16 cellular contexts compared by ENCODE assay signal in the genomic region with DNA sequence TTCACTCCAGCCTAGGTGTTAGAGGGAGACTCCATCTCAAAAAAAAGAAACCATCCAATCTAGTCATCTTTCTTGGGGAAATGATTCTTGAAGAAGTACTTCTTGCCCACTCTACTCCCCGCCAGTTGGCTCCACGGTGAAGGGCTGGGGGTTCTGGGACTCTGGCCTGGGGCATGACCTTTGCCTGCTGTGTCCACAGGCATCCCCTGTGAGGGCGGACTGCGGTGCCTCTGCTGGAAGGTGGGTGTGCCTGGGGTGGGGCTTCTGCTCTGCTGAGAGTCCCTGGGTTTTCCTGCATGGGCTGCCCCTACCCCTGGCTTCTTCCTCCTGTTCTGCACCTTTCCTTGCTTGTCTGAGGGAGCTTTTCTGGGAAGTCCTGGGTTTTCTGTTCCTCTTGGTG. TPM values are rescaled to one million over a fixed set of nuclear protein-coding genes. Genes with fewer than 3 reads are reported as not detected.
DNase-seq lines count a peak whose midpoint lies in the region; ATAC-seq and TF ChIP-seq lines count a peak whose summit lies in the region.
"Had no signal": no experiment of that assay in that cellular context is flagged by ENCODE, and none has a peak within 500 bp of the region (broad histone marks: within the 10 kb centered on the region; RNA-seq: fewer than 3 reads in every experiment).

No MANE protein-coding gene starts in this region.

- no peaks in the 10 kb centered on the region for H3K27me3 ChIP-seq in BLaER1

- peak overlapping the region; percentile 27 for H3K27ac Mint-ChIP-seq in activated CD8-positive, alpha-beta T cell treated with anti-CD3 and anti-CD28 coated beads for 36 hours
- no peak overlapping the region for H3K27ac Mint-ChIP-seq in activated CD8-positive, alpha-beta T cell treated with anti-CD3 and anti-CD28 coated beads, Interleukin-2, amount 10 ng/mL, durations not matched to agents 7 days and 5 days
- H3K27ac Mint-ChIP-seq in activated T-helper 1 cell treated with anti-CD3 and anti-CD28 coated beads, Interleukin-12 subunit alpha, Interleukin-12 subunit beta, Interleukin-2, Interleukin-4 antibody, amounts not matched to agents 30 ng/mL and 10 ng/mL and 1 ng/mL, durations not matched to agents 14 hours and 24 hours and 36 hours = peak overlapping the region; percentile 34
- peak overlapping the region; percentile 60 for H3K27ac Mint-ChIP-seq in stimulated activated memory B cell treated with anti-CD40 and anti-IgM and Interleukin-4, amounts not matched to agents 10 μg/mL and 1 μg/mL and 100 μg/mL, for 72 hours

- no peak for TF ChIP-seq CTCF in activated CD8-positive, alpha-beta T cell treated with anti-CD3 and anti-CD28 coated beads for 36 hours (IDR thresholded peaks at IDR 0.05)

- no peak for ATAC-seq in activated CD8-positive, alpha-beta T cell treated with anti-CD3 and anti-CD28 coated beads for 36 hours
- no peak for ATAC-seq in activated CD8-positive, alpha-beta T cell treated with anti-CD3 and anti-CD28 coated beads, Interleukin-2, amount 10 ng/mL, durations not matched to agents 7 days and 5 days
- no peak for ATAC-seq in stimulated activated memory B cell treated with anti-CD40 and anti-IgM and Interleukin-4, amounts not matched to agents 10 μg/mL and 1 μg/mL and 100 μg/mL, for 72 hours
- ATAC-seq in esophagus mucosa = no peak
- ATAC-seq: A549 had no signal

- H3K27ac ChIP-seq in BLaER1 = no peak overlapping the region
- H3K27ac ChIP-seq: 22Rv1, A549 had no signal

- H4K20me1 ChIP-seq in BLaER1 = peaks cover 36% of the 10 kb centered on the region; the same call in 1 of the 2 replicates

- no peak overlapping the region for H3K4me2 ChIP-seq in BLaER1
- H3K4me2 ChIP-seq: A549 had no signal

- no peaks in the 10 kb centered on the region for H3K27me3 Mint-ChIP-seq in activated CD8-positive, alpha-beta T cell treated with anti-CD3 and anti-CD28 coated beads for 36 hours
- no peaks in the 10 kb centered on the region for H3K27me3 Mint-ChIP-seq in activated CD8-positive, alpha-beta T cell treated with anti-CD3 and anti-CD28 coated beads, Interleukin-2, amount 10 ng/mL, durations not matched to agents 7 days and 5 days (ENCODE audit: low read depth)
- H3K27me3 Mint-ChIP-seq in activated T-helper 1 cell treated with anti-CD3 and anti-CD28 coated beads, Interleukin-12 subunit alpha, Interleukin-12 subunit beta, Interleukin-2, Interleukin-4 antibody, amounts not matched to agents 30 ng/mL and 10 ng/mL and 1 ng/mL, durations not matched to agents 14 hours and 24 hours and 36 hours (ENCODE audit: insufficient read depth) = no peaks in the 10 kb centered on the region
- H3K27me3 Mint-ChIP-seq in stimulated activated memory B cell treated with anti-CD40 and anti-IgM and Interleukin-4, amounts not matched to agents 10 μg/mL and 1 μg/mL and 100 μg/mL, for 72 hours = no peaks in the 10 kb centered on the region
- H3K27me3 Mint-ChIP-seq: CD4-positive, alpha-beta memory T cell had no signal

- peak overlapping the region; percentile 29; the same call in 1 of the 2 replicates for H3K9ac ChIP-seq in BLaER1

- H3K4me1 Mint-ChIP-seq in activated CD8-positive, alpha-beta T cell treated with anti-CD3 and anti-CD28 coated beads for 36 hours (ENCODE audit: low read depth) = peaks cover 19% of the 10 kb centered on the region
- H3K4me1 Mint-ChIP-seq in activated CD8-positive, alpha-beta T cell treated with anti-CD3 and anti-CD28 coated beads, Interleukin-2, amount 10 ng/mL, durations not matched to agents 7 days and 5 days (ENCODE audit: low read depth) = peaks cover 21% of the 10 kb centered on the region
- peaks cover 22% of the 10 kb centered on the region for H3K4me1 Mint-ChIP-seq in activated T-helper 1 cell treated with anti-CD3 and anti-CD28 coated beads, Interleukin-12 subunit alpha, Interleukin-12 subunit beta, Interleukin-2, Interleukin-4 antibody, amounts not matched to agents 30 ng/mL and 10 ng/mL and 1 ng/mL, durations not matched to agents 14 hours and 24 hours and 36 hours (ENCODE audit: low read depth)
- peaks cover 66% of the 10 kb centered on the region for H3K4me1 Mint-ChIP-seq in stimulated activated memory B cell treated with anti-CD40 and anti-IgM and Interleukin-4, amounts not matched to agents 10 μg/mL and 1 μg/mL and 100 μg/mL, for 72 hours

- peaks cover 9% of the 10 kb centered on the region for H3K36me3 Mint-ChIP-seq in activated CD8-positive, alpha-beta T cell treated with anti-CD3 and anti-CD28 coated beads for 36 hours (ENCODE audit: low read depth)
- peaks cover 24% of the 10 kb centered on the region for H3K36me3 Mint-ChIP-seq in activated CD8-positive, alpha-beta T cell treated with anti-CD3 and anti-CD28 coated beads, Interleukin-2, amount 10 ng/mL, durations not matched to agents 7 days and 5 days (ENCODE audit: low read depth)
- peaks cover 18% of the 10 kb centered on the region for H3K36me3 Mint-ChIP-seq in activated T-helper 1 cell treated with anti-CD3 and anti-CD28 coated beads, Interleukin-12 subunit alpha, Interleukin-12 subunit beta, Interleukin-2, Interleukin-4 antibody, amounts not matched to agents 30 ng/mL and 10 ng/mL and 1 ng/mL, durations not matched to agents 14 hours and 24 hours and 36 hours (ENCODE audit: low read depth)
- H3K36me3 Mint-ChIP-seq in stimulated activated memory B cell treated with anti-CD40 and anti-IgM and Interleukin-4, amounts not matched to agents 10 μg/mL and 1 μg/mL and 100 μg/mL, for 72 hours = peaks cover 48% of the 10 kb centered on the region

- intact Hi-C loops in activated CD8-positive, alpha-beta T cell treated with anti-CD3 and anti-CD28 coated beads for 36 hours (cut with micrococcal nuclease) = no loop called here
- intact Hi-C loops in activated T-helper 1 cell treated with anti-CD3 and anti-CD28 coated beads, Interleukin-12 subunit alpha, Interleukin-12 subunit beta, Interleukin-2, Interleukin-4 antibody, amounts not matched to agents 30 ng/mL and 10 ng/mL and 1 ng/mL, durations not matched to agents 14 hours and 24 hours and 36 hours (cut with micrococcal nuclease) = no loop called here

- no peak overlapping the region for H3K4me3 Mint-ChIP-seq in activated CD8-positive, alpha-beta T cell treated with anti-CD3 and anti-CD28 coated beads for 36 hours
- no peak overlapping the region for H3K4me3 Mint-ChIP-seq in activated CD8-positive, alpha-beta T cell treated with anti-CD3 and anti-CD28 coated beads, Interleukin-2, amount 10 ng/mL, durations not matched to agents 7 days and 5 days
- no peak overlapping the region for H3K4me3 Mint-ChIP-seq in activated T-helper 1 cell treated with anti-CD3 and anti-CD28 coated beads, Interleukin-12 subunit alpha, Interleukin-12 subunit beta, Interleukin-2, Interleukin-4 antibody, amounts not matched to agents 30 ng/mL and 10 ng/mL and 1 ng/mL, durations not matched to agents 14 hours and 24 hours and 36 hours
- peak overlapping the region; percentile 23 for H3K4me3 Mint-ChIP-seq in stimulated activated memory B cell treated with anti-CD40 and anti-IgM and Interleukin-4, amounts not matched to agents 10 μg/mL and 1 μg/mL and 100 μg/mL, for 72 hours
- H3K4me3 Mint-ChIP-seq: CD14-positive monocyte had no signal

- CTCF ChIA-PET in activated CD8-positive, alpha-beta T cell treated with anti-CD3 and anti-CD28 coated beads for 36 hours (lab: Charles Lee) = interaction anchor here (3.2 kb wide), 1 partner anchor 28 kb away, joined by 14 read pairs; a partner anchor contains a TSS
- CTCF ChIA-PET in activated CD8-positive, alpha-beta T cell treated with anti-CD3 and anti-CD28 coated beads, Interleukin-2, amount 10 ng/mL, durations not matched to agents 7 days and 5 days (lab: Charles Lee) = no interaction called here

- H3K4me3 ChIP-seq in BLaER1 = no peak overlapping the region
- H3K4me3 ChIP-seq: A549, HAP-1 had no signal

- no peaks in the 10 kb centered on the region for H3K9me3 ChIP-seq in BLaER1
- H3K9me3 ChIP-seq: A549, HAP-1 had no signal

- POLR2A ChIA-PET in activated CD8-positive, alpha-beta T cell treated with anti-CD3 and anti-CD28 coated beads for 36 hours (lab: Charles Lee) = interaction anchor here (0.9 kb wide), 1 partner anchor 37 kb away, joined by 3 read pairs; no protein-coding TSS in a partner anchor
- POLR2A ChIA-PET in activated CD8-positive, alpha-beta T cell treated with anti-CD3 and anti-CD28 coated beads, Interleukin-2, amount 10 ng/mL, durations not matched to agents 7 days and 5 days (lab: Charles Lee) = no interaction called here

- H3K36me3 ChIP-seq in BLaER1 = peaks cover 70% of the 10 kb centered on the region

- peaks cover 22% of the 10 kb centered on the region for H3K4me1 ChIP-seq in BLaER1

- DNase-seq in activated CD8-positive, alpha-beta T cell treated with anti-CD3 and anti-CD28 coated beads for 36 hours = no peak
- DNase-seq in activated CD8-positive, alpha-beta T cell treated with anti-CD3 and anti-CD28 coated beads, Interleukin-2, amount 10 ng/mL, durations not matched to agents 7 days and 5 days = no peak
- no peak for DNase-seq in activated T-helper 1 cell treated with anti-CD3 and anti-CD28 coated beads, Interleukin-12 subunit alpha, Interleukin-12 subunit beta, Interleukin-2, Interleukin-4 antibody, amounts not matched to agents 30 ng/mL and 10 ng/mL and 1 ng/mL, durations not matched to agents 14 hours and 24 hours and 36 hours (ENCODE audit: low spot score)
- no peak for DNase-seq in superior temporal gyrus (ENCODE audit: extremely low spot score)
- DNase-seq: AML-193; Calu3; CD4-positive, alpha-beta memory T cell; DMS79 treated with DMSO at 0.1 percent for 48 hours; GF-D8 had no signal

- H3K9me3 Mint-ChIP-seq in activated CD8-positive, alpha-beta T cell treated with anti-CD3 and anti-CD28 coated beads for 36 hours = no peaks in the 10 kb centered on the region
- no peaks in the 10 kb centered on the region for H3K9me3 Mint-ChIP-seq in activated CD8-positive, alpha-beta T cell treated with anti-CD3 and anti-CD28 coated beads, Interleukin-2, amount 10 ng/mL, durations not matched to agents 7 days and 5 days (ENCODE audit: insufficient read depth)
- no peaks in the 10 kb centered on the region for H3K9me3 Mint-ChIP-seq in activated T-helper 1 cell treated with anti-CD3 and anti-CD28 coated beads, Interleukin-12 subunit alpha, Interleukin-12 subunit beta, Interleukin-2, Interleukin-4 antibody, amounts not matched to agents 30 ng/mL and 10 ng/mL and 1 ng/mL, durations not matched to agents 14 hours and 24 hours and 36 hours
- H3K9me3 Mint-ChIP-seq in stimulated activated memory B cell treated with anti-CD40 and anti-IgM and Interleukin-4, amounts not matched to agents 10 μg/mL and 1 μg/mL and 100 μg/mL, for 72 hours = no peaks in the 10 kb centered on the region

RNA-seq across cellular contexts. Expression of a gene that starts 3.5 kb away (rescaled TPM):
- total RNA-seq in activated CD8-positive, alpha-beta T cell treated with anti-CD3 and anti-CD28 coated beads for 36 hours = 10 to 100 TPM; 11.7 to 12.5 TPM
- 10 to 100 TPM; 19.1 to 22.5 TPM for total RNA-seq in activated CD8-positive, alpha-beta T cell treated with anti-CD3 and anti-CD28 coated beads, Interleukin-2, amount 10 ng/mL, durations not matched to agents 7 days and 5 days
- 21.2 and 22.3 TPM in 2 replicates for total RNA-seq in activated T-helper 1 cell treated with anti-CD3 and anti-CD28 coated beads, Interleukin-12 subunit alpha, Interleukin-12 subunit beta, Interleukin-2, Interleukin-4 antibody, amounts not matched to agents 30 ng/mL and 10 ng/mL and 1 ng/mL, durations not matched to agents 14 hours and 24 hours and 36 hours
- total RNA-seq in esophagus mucosa = 15.5 TPM

RNA-seq across cellular contexts. Expression of a gene that starts 18.8 kb away (rescaled TPM):
- total RNA-seq in activated CD8-positive, alpha-beta T cell treated with anti-CD3 and anti-CD28 coated beads for 36 hours = 10 to 100 TPM; 14.9 to 17.8 TPM
- total RNA-seq in activated CD8-positive, alpha-beta T cell treated with anti-CD3 and anti-CD28 coated beads, Interleukin-2, amount 10 ng/mL, durations not matched to agents 7 days and 5 days = 10 to 100 TPM; 15.3 to 15.9 TPM
- 21.1 and 21.5 TPM in 2 replicates for total RNA-seq in activated T-helper 1 cell treated with anti-CD3 and anti-CD28 coated beads, Interleukin-12 subunit alpha, Interleukin-12 subunit beta, Interleukin-2, Interleukin-4 antibody, amounts not matched to agents 30 ng/mL and 10 ng/mL and 1 ng/mL, durations not matched to agents 14 hours and 24 hours and 36 hours
- 23.2 TPM for total RNA-seq in esophagus mucosa

RNA-seq across cellular contexts. Expression of a gene that starts 27.8 kb away (rescaled TPM):
- 10 to 100 TPM; 21.8 to 23.9 TPM for total RNA-seq in activated CD8-positive, alpha-beta T cell treated with anti-CD3 and anti-CD28 coated beads for 36 hours
- 10 to 100 TPM; 23.9 to 24.7 TPM for total RNA-seq in activated CD8-positive, alpha-beta T cell treated with anti-CD3 and anti-CD28 coated beads, Interleukin-2, amount 10 ng/mL, durations not matched to agents 7 days and 5 days
- total RNA-seq in activated T-helper 1 cell treated with anti-CD3 and anti-CD28 coated beads, Interleukin-12 subunit alpha, Interleukin-12 subunit beta, Interleukin-2, Interleukin-4 antibody, amounts not matched to agents 30 ng/mL and 10 ng/mL and 1 ng/mL, durations not matched to agents 14 hours and 24 hours and 36 hours = 22.1 and 26.2 TPM in 2 replicates
- total RNA-seq in esophagus mucosa = 26.6 TPM

RNA-seq across cellular contexts. Expression of a gene that starts 39.1 kb away (rescaled TPM):
- total RNA-seq in activated CD8-positive, alpha-beta T cell treated with anti-CD3 and anti-CD28 coated beads for 36 hours = 10 to 100 TPM; 85.9 to 91.2 TPM
- 10 to 100 TPM; 77.3 to 81.2 TPM for total RNA-seq in activated CD8-positive, alpha-beta T cell treated with anti-CD3 and anti-CD28 coated beads, Interleukin-2, amount 10 ng/mL, durations not matched to agents 7 days and 5 days
- 151 and 158 TPM in 2 replicates for total RNA-seq in activated T-helper 1 cell treated with anti-CD3 and anti-CD28 coated beads, Interleukin-12 subunit alpha, Interleukin-12 subunit beta, Interleukin-2, Interleukin-4 antibody, amounts not matched to agents 30 ng/mL and 10 ng/mL and 1 ng/mL, durations not matched to agents 14 hours and 24 hours and 36 hours
- 42.6 TPM for total RNA-seq in esophagus mucosa
